ENCODE assay signal across 1 cellular context in genomic region chr18:35463050-35463449, GRCh38.
TF ChIP-seq lines count a peak whose summit lies in the region.

No MANE protein-coding gene starts in this region.

TF ChIP-seq in GM23338, 12 proteins besides CTCF, POLR2A, EP300 and RAD21 (continued from another document):
- no peak for TF ChIP-seq ZNF462 (CRISPR knock-in tag; IDR thresholded peaks at IDR 0.05)
- TF ChIP-seq ZNF114 (CRISPR knock-in tag; IDR thresholded peaks at IDR 0.05): no peak
